24 cellular contexts compared by ENCODE assay signal in genomic region chr11:73391665-73392064, GRCh38. TPM values are rescaled to one million over a fixed set of nuclear protein-coding genes. Genes with fewer than 3 reads are reported as not detected.
DNase-seq lines count a peak whose midpoint lies in the region; ATAC-seq, FAIRE-seq and TF ChIP-seq lines count a peak whose summit lies in the region.
"Had no signal": no experiment of that assay in that cellular context is flagged by ENCODE, and none has a peak within 500 bp of the region (broad histone marks: within the 10 kb centered on the region; RNA-seq: fewer than 3 reads in every experiment).

No MANE protein-coding gene starts in this region.

- peak overlapping the region; percentile 79; the same call in 1 of the 2 replicates for H3K9ac ChIP-seq in BLaER1
- H3K9ac ChIP-seq in neural cell (ENCODE audit: low read length): no peak overlapping the region

- H3K4me3 ChIP-seq in BLaER1: no peak overlapping the region
- no peak overlapping the region for H3K4me3 ChIP-seq in neural cell (ENCODE audit: low read length)
- H3K4me3 ChIP-seq: A549, SJSA1 had no signal

- peaks cover 45% of the 10 kb centered on the region for H3K4me1 Mint-ChIP-seq in activated B cell treated with CpG ODN at 0.5 μM for 24 hours

- TF ChIP-seq RAD21 in neural cell (conservative IDR thresholded peaks at IDR 0.05): no peak

- H3K27ac ChIP-seq in BLaER1 (peak overlapping the region; percentile 92; the same call in 1 of the 2 replicates), neural cell (ENCODE audit: low read length) (no peak overlapping the region)
- H3K27ac ChIP-seq: A549, SJSA1 had no signal

- H3K79me2 ChIP-seq in neural cell (replicated peaks; ENCODE audit: insufficient read depth, low read length): no peaks in the 10 kb centered on the region

- H3K36me3 Mint-ChIP-seq in activated B cell treated with CpG ODN at 0.5 μM for 24 hours (ENCODE audit: low read depth): peaks cover 70% of the 10 kb centered on the region

- H3K9me3 Mint-ChIP-seq in activated B cell treated with CpG ODN at 0.5 μM for 24 hours: no peaks in the 10 kb centered on the region
- H3K9me3 Mint-ChIP-seq: CD4-positive, alpha-beta T cell had no signal

- peaks cover 69% of the 10 kb centered on the region for H3K4me1 ChIP-seq in BLaER1
- H3K4me1 ChIP-seq: BE2C had no signal

- H3K4me3 Mint-ChIP-seq in activated B cell treated with CpG ODN at 0.5 μM for 24 hours: no peak overlapping the region
- H3K4me3 Mint-ChIP-seq: CD4-positive, alpha-beta T cell had no signal

- intact Hi-C loops in activated B cell treated with CpG ODN at 0.5 μM for 24 hours (cut with micrococcal nuclease): no loop called here

- ATAC-seq in activated B cell treated with CpG ODN at 0.5 μM for 24 hours (ENCODE audit: low read depth): no peak
- ATAC-seq in GM18511 (IDR thresholded peaks at IDR 0.05; ENCODE audit: unreplicated experiment): no peak
- no peak for ATAC-seq in GM21528 (IDR thresholded peaks at IDR 0.05; ENCODE audit: low FRiP score, unreplicated experiment)
- ATAC-seq in HG03280 (IDR thresholded peaks at IDR 0.05; ENCODE audit: unreplicated experiment): no peak
- ATAC-seq: A549, Panc1 had no signal

- CTCF ChIA-PET in activated B cell treated with CpG ODN at 0.5 μM for 24 hours (lab: Charles Lee): interaction anchor here (4.2 kb wide), 1 partner anchor 41 kb away, joined by 148 read pairs; no protein-coding TSS in a partner anchor

- no peaks in the 10 kb centered on the region for H3F3A ChIP-seq in neural cell (ENCODE audit: insufficient read depth, low read length, poor library complexity, severe bottlenecking)

- H3K36me3 ChIP-seq in BLaER1: peaks cover 61% of the 10 kb centered on the region
- no peaks in the 10 kb centered on the region for H3K36me3 ChIP-seq in neural cell (ENCODE audit: insufficient read depth, low read length)
- H3K36me3 ChIP-seq: BE2C had no signal

- DNase-seq in HTR-8/SVneo (ENCODE audit: insufficient read length, low spot score) (no peak), activated B cell treated with CpG ODN at 0.5 μM for 24 hours (no peak), GM19238 (ENCODE audit: insufficient read length, low spot score) (no peak)
- DNase-seq: BE2C; CD4-positive, alpha-beta T cell; COR-L47; DMS79; KG1; NCI-H1105; NCI-H146; NCI-H2029 treated with DMSO at 0.1 percent for 48 hours; NCI-H2171; NCI-H345; NCI-H524; NCI-H82 had no signal

- TF ChIP-seq CTCF in activated B cell treated with CpG ODN at 0.5 μM for 24 hours (IDR thresholded peaks at IDR 0.05): no peak
- no peak for TF ChIP-seq CTCF in neural cell (IDR thresholded peaks at IDR 0.05; ENCODE audit: poor library complexity, severe bottlenecking)

- H3K9me2 ChIP-seq in neural cell (ENCODE audit: insufficient read depth, low read length): no peaks in the 10 kb centered on the region

- H3K4me2 ChIP-seq in BLaER1 (peak overlapping the region; percentile 99), neural cell (ENCODE audit: low read length) (no peak overlapping the region)
- H3K4me2 ChIP-seq: A549 had no signal

- POLR2A ChIA-PET in activated B cell treated with CpG ODN at 0.5 μM for 24 hours (lab: Charles Lee): interaction anchor here (3.3 kb wide), 1 partner anchor 40 kb away, joined by 22 read pairs; no protein-coding TSS in a partner anchor

- H3K27me3 ChIP-seq in BLaER1 (no peaks in the 10 kb centered on the region), neural cell (ENCODE audit: insufficient read depth, low read depth, low read length) (no peaks in the 10 kb centered on the region)
- H3K27me3 ChIP-seq: BE2C, SJSA1 had no signal

- FAIRE-seq in HTR-8/SVneo (lab: Jason Lieb, UNC): peak; percentile 72
- FAIRE-seq: A549, H1 had no signal

- no peak for TF ChIP-seq EP300 in neural cell (conservative IDR thresholded peaks at IDR 0.05; ENCODE audit: poor library complexity, severe bottlenecking)

- H3K9me3 ChIP-seq in BLaER1 (no peaks in the 10 kb centered on the region), neural cell (ENCODE audit: low read length) (no peaks in the 10 kb centered on the region)
- H3K9me3 ChIP-seq: A549, BE2C, SJSA1 had no signal

- H4K20me1 ChIP-seq in BLaER1: peaks cover 54% of the 10 kb centered on the region
- no peaks in the 10 kb centered on the region for H4K20me1 ChIP-seq in neural cell (ENCODE audit: insufficient read depth)

- H3K27me3 Mint-ChIP-seq in activated B cell treated with CpG ODN at 0.5 μM for 24 hours: no peaks in the 10 kb centered on the region
- H3K27me3 Mint-ChIP-seq: CD4-positive, alpha-beta T cell had no signal

- H3K27ac Mint-ChIP-seq in activated B cell treated with CpG ODN at 0.5 μM for 24 hours: peak overlapping the region; percentile 24
- H3K27ac Mint-ChIP-seq: CD4-positive, alpha-beta T cell had no signal

- no peak overlapping the region for H2AFZ ChIP-seq in neural cell (ENCODE audit: low read depth, low read length)

TF ChIP-seq in neural cell, 6 proteins besides CTCF, POLR2A, EP300 and RAD21:
- TF ChIP-seq REST (IDR thresholded peaks at IDR 0.05; ENCODE audit: borderline replicate concordance) (no peak), EZH2 (IDR thresholded peaks at IDR 0.05; ENCODE audit: borderline replicate concordance, insufficient read depth, low read length, poor library complexity, severe bottlenecking) (no peak), TAF1 (IDR thresholded peaks at IDR 0.05; ENCODE audit: low read depth) (no peak), SMC3 (conservative IDR thresholded peaks at IDR 0.05; ENCODE audit: poor library complexity) (no peak), POLR2AphosphoS5 (IDR thresholded peaks at IDR 0.05) (peak; percentile 30)

RNA-seq across cellular contexts. Expression of gene RELT, which starts 15.5 kb away (rescaled TPM):
- 81.8 and 90.1 TPM in 2 replicates for total RNA-seq in activated B cell treated with CpG ODN at 0.5 μM for 24 hours
- polyA plus RNA-seq in neural cell: 12.4 and 13.0 TPM in 2 replicates
- 7.8 and 8.2 TPM in 2 replicates for polyA minus RNA-seq in neural cell
